ENCODE assay signal across 14 cellular contexts in the genomic region with DNA sequence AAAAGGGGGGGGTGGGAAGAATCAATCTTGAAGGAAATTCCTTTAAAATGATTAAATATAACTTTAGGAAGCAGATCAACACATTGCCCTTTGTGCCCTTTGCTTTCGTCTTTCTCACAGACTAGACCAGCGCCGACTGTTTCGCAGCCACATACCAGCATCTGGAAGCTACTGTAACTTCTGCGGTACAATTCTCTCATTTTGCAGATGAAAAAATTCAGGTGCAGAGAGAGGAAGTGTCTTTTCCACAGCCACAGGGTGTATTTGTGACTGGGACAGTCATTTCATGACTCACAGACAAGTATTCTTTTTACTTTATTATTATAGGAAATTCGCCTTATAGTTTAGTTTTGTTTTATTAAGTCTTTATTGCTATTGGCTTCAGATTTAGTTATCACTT.
DNase-seq lines count a peak whose midpoint lies in the region; ATAC-seq and TF ChIP-seq lines count a peak whose summit lies in the region.
"Had no signal": no experiment of that assay in that cellular context is flagged by ENCODE, and none has a peak within 500 bp of the region (broad histone marks: within the 10 kb centered on the region; RNA-seq: fewer than 3 reads in every experiment).

No MANE protein-coding gene starts in this region.

- H3K4me3 Mint-ChIP-seq in naive B cell: peak overlapping the region in 7 of 8 donors; percentile 65 to 84 (median 81)

- H3K36me3 Mint-ChIP-seq in naive B cell: no peaks in the 10 kb centered on the region

- intact Hi-C loops in dorsolateral prefrontal cortex (cut with DNase I): no loop called here

- peak overlapping the region in 5 of 6 donors; percentile 49 to 91 (median 84) for H3K27ac Mint-ChIP-seq in naive B cell

- H3K27me3 ChIP-seq in dorsolateral prefrontal cortex: no peaks in the 10 kb centered on the region
- H3K27me3 ChIP-seq: sigmoid colon, suprapubic skin had no signal

- no peaks in the 10 kb centered on the region for H3K9me3 Mint-ChIP-seq in naive B cell

- peaks cover 29 to 42% (median 39%) of the 10 kb centered on the region in 3 donors for H3K4me1 Mint-ChIP-seq in naive B cell

- DNase-seq in GM13977 (ENCODE audit: low spot score) (peak; percentile 21), activated T-cell treated with anti-CD3 and anti-CD28 coated beads for 48 hours (ENCODE audit: low read depth) (peak; percentile 18), naive B cell (peak; percentile 13), SK-N-DZ (ENCODE audit: low spot score) (no peak), NCI-H345 treated with DMSO at 0.1 percent for 48 hours (lab: John Stamatoyannopoulos, UW; ENCODE audit: unreplicated experiment) (no peak), dorsolateral prefrontal cortex (no peak)
- DNase-seq in effector CD8-positive, alpha-beta T cell (lab: John Stamatoyannopoulos, UW): no peak
- DNase-seq: anterior cingulate cortex, DMS79 treated with DMSO at 0.1 percent for 48 hours, NCI-H2081, sigmoid colon had no signal

- TF ChIP-seq CTCF in GM13977 (IDR thresholded peaks at IDR 0.05; ENCODE audit: extremely low read depth, insufficient read depth, missing control alignments) (no peak), dorsolateral prefrontal cortex (IDR thresholded peaks at IDR 0.05 in 54 of 56, conservative IDR thresholded peaks at IDR 0.05 in 2 of 56; ENCODE audit: low read depth in 1 of 56, partially characterized antibody in 56 of 56) (no peak)

- in situ Hi-C loops in GM13977 (cut with MboI; ENCODE audit: low pct_unique_long_range_greater_than_20kb, low sequenced_read_pairs, unreplicated experiment): no loop called here

- ATAC-seq in HG03521 (IDR thresholded peaks at IDR 0.05; ENCODE audit: unreplicated experiment) (peak; percentile 53), naive B cell (ENCODE audit: low read depth in 2 of 2) (peak; percentile 73 to 78)

- no peak overlapping the region for H3K4me3 ChIP-seq in dorsolateral prefrontal cortex
- H3K4me3 ChIP-seq: lung, sigmoid colon, suprapubic skin had no signal

- no peak overlapping the region for H3K27ac ChIP-seq in dorsolateral prefrontal cortex
- H3K27ac ChIP-seq: sigmoid colon, suprapubic skin had no signal

- H3K27me3 Mint-ChIP-seq in naive B cell: no peaks in the 10 kb centered on the region

Comparison
In these comparisons a context has a peak if more than half of its experiments do, and no peak if none do; other contexts are left out.
1. DNase-seq: peak in GM13977 (single experiment), activated T-cell treated with anti-CD3 and anti-CD28 coated beads for 48 hours (single experiment) and naive B cell (single experiment); none in SK-N-DZ (single experiment), NCI-H345 treated with DMSO at 0.1 percent for 48 hours (single experiment), dorsolateral prefrontal cortex (0 of 10) and effector CD8-positive, alpha-beta T cell (single experiment).